Comparison of ENCODE assay signal across 8 cellular contexts in genomic region chr16:4372578-4373355, GRCh38. TPM values are rescaled to one million over a fixed set of nuclear protein-coding genes. Genes with fewer than 3 reads are reported as not detected.
A peak's percentile ranks its signal among the peaks of the same experiment; 100 is the strongest.
DNase-seq lines count a peak whose midpoint lies in the region; ATAC-seq, FAIRE-seq and TF ChIP-seq lines count a peak whose summit lies in the region.

No MANE protein-coding gene starts in this region.

- no TSS peak for BruUV-seq in GM12878 (replicated peaks; lab: Mats Ljungman, UMichigan)

- CTCF ChIA-PET in CD8-positive, alpha-beta T cell (lab: Charles Lee), result interaction anchor here (0.6 kb wide), 1 partner anchor 281 kb away, joined by 3 read pairs; no protein-coding TSS in a partner anchor
- CTCF ChIA-PET in GM12878 (lab: Yijun Ruan, JAX), result interaction anchor here (1.3 kb wide), 2 partner anchors 21 to 30 kb away, joined by 3 read pairs; partner anchors contain the start of gene PAM16

- no peak overlapping the region for H3K27ac Mint-ChIP-seq in CD8-positive, alpha-beta T cell
- H3K27ac Mint-ChIP-seq in type B pancreatic cell, result no peak overlapping the region

- no peaks in the 10 kb centered on the region for H3K27me3 ChIP-seq in CD8-positive, alpha-beta T cell (ENCODE audit: insufficient read depth, low read length)
- H3K27me3 ChIP-seq in GM12878 (replicated peaks in 1 of 2; ENCODE audit: control insufficient read depth in 2 of 2, insufficient read depth in 2 of 2, low read length in 1 of 2), result no peaks in the 10 kb centered on the region

- H3K4me2 ChIP-seq in GM12878 (ENCODE audit: control insufficient read depth, insufficient read depth), result peak overlapping the region; percentile 82

- SMC1A ChIA-PET in GM12878 (lab: Charles Lee; ENCODE audit: uncharacterized antibody, unreplicated experiment), result no interaction called here

- TF ChIP-seq EP300 in GM12878 (IDR thresholded peaks at IDR 0.05; ENCODE audit: borderline replicate concordance in 1 of 2, control insufficient read depth in 1 of 2, low read depth in 2 of 2, low read length in 2 of 2), result no peak

- DNase-seq in CD8-positive, alpha-beta T cell, result no peak
- DNase-seq in NCI-H1105 (lab: John Stamatoyannopoulos, UW) (peak; percentile 45), GM12878 (ENCODE audit: low read depth, low spot score) (no peak), left kidney (ENCODE audit: low read depth, low spot score) (peak; percentile 53), type B pancreatic cell (ENCODE audit: extremely low spot score, unreplicated experiment) (no peak), SW480 (ENCODE audit: low spot score) (no peak)
- no peak for DNase-seq in activated CD4-positive, alpha-beta T cell treated with anti-CD3 and anti-CD28 coated beads, Interleukin-2, amount 50 U/mL, for 48 hours

- no peak for TF ChIP-seq CTCF in CD8-positive, alpha-beta T cell (IDR thresholded peaks at IDR 0.05)
- TF ChIP-seq CTCF in GM12878 (IDR thresholded peaks at IDR 0.05 in 2 of 3, conservative IDR thresholded peaks at IDR 0.05 in 1 of 3; ENCODE audit: control insufficient read depth in 2 of 3, extremely low read depth in 1 of 3, insufficient read depth in 1 of 3, low read depth in 3 of 3, low read length in 3 of 3) (no peak), type B pancreatic cell (conservative IDR thresholded peaks at IDR 0.05) (no peak)

- POLR2A ChIA-PET in CD8-positive, alpha-beta T cell (lab: Charles Lee), result no interaction called here
- POLR2A ChIA-PET in GM12878 (lab: Charles Lee), result no interaction called here

- H3K9me3 ChIP-seq in CD8-positive, alpha-beta T cell (ENCODE audit: low read length), result no peaks in the 10 kb centered on the region
- no peaks in the 10 kb centered on the region for H3K9me3 ChIP-seq in GM12878 (replicated peaks; ENCODE audit: control insufficient read depth, insufficient read depth, low read length)

- no peaks in the 10 kb centered on the region for H3K9me3 Mint-ChIP-seq in CD8-positive, alpha-beta T cell
- no peaks in the 10 kb centered on the region for H3K9me3 Mint-ChIP-seq in type B pancreatic cell

- H3K27me3 Mint-ChIP-seq in CD8-positive, alpha-beta T cell (ENCODE audit: low read depth), result no peaks in the 10 kb centered on the region
- no peaks in the 10 kb centered on the region for H3K27me3 Mint-ChIP-seq in type B pancreatic cell

- WGBS in GM12878 (ENCODE audit: insufficient coverage, insufficient replicate concordance, low lambda C conversion rate, missing lambda C conversion rate), result 81% methylated on average over 10 of the region's 10 CpGs

- RAD21 ChIA-PET in GM12878 (lab: Charles Lee; ENCODE audit: unreplicated experiment), result no interaction called here

- H3K27ac ChIP-seq in CD8-positive, alpha-beta T cell (ENCODE audit: low read depth, low read length), result no peak overlapping the region
- H3K27ac ChIP-seq in GM12878 (ENCODE audit: control insufficient read depth, insufficient read depth), result no peak overlapping the region

- H3K4me1 Mint-ChIP-seq in CD8-positive, alpha-beta T cell (ENCODE audit: low read depth), result peaks cover 22% of the 10 kb centered on the region
- H3K4me1 Mint-ChIP-seq in type B pancreatic cell (ENCODE audit: unreplicated experiment), result peaks cover 21% of the 10 kb centered on the region

- FAIRE-seq in GM12878 (lab: Jason Lieb, UNC), result no peak

- peaks cover 5% of the 10 kb centered on the region for H4K20me1 ChIP-seq in GM12878 (ENCODE audit: control insufficient read depth, insufficient read depth)

- ATAC-seq in CD8-positive, alpha-beta T cell, result no peak
- ATAC-seq in GM12878 (peak; percentile 17), HG02763 (IDR thresholded peaks at IDR 0.05; ENCODE audit: unreplicated experiment) (no peak)

- peaks cover 5% of the 10 kb centered on the region for H3K36me3 Mint-ChIP-seq in CD8-positive, alpha-beta T cell
- H3K36me3 Mint-ChIP-seq in type B pancreatic cell, result no peaks in the 10 kb centered on the region

- H3K4me3 Mint-ChIP-seq in CD8-positive, alpha-beta T cell, result peak overlapping the region; percentile 84
- peak overlapping the region; percentile 89 for H3K4me3 Mint-ChIP-seq in type B pancreatic cell

- TF ChIP-seq POLR2A in GM12878 (IDR thresholded peaks at IDR 0.05; ENCODE audit: low read depth, low read length), result no peak

- H2AFZ ChIP-seq in GM12878 (ENCODE audit: control insufficient read depth, low read depth, low read length), result no peak overlapping the region

- no peak for TF ChIP-seq RAD21 in GM12878 (IDR thresholded peaks at IDR 0.05; ENCODE audit: insufficient read depth, low read depth, low read length)

- no peak overlapping the region for H3K9ac ChIP-seq in GM12878 (ENCODE audit: control insufficient read depth, insufficient read depth, low read length)

- intact Hi-C loops in CD8-positive, alpha-beta T cell (cut with DNase I, micrococcal nuclease), result loop anchor here in 1 of 2 experiments (2.0 kb wide), 1 partner anchor 44 kb away; the partner anchor contains the start of gene CORO7
- intact Hi-C loops in GM12878 (cut with micrococcal nuclease; ENCODE audit: unreplicated experiment), result no loop called here

- H3K79me2 ChIP-seq in GM12878 (ENCODE audit: control insufficient read depth, insufficient read depth, low read length), result no peaks in the 10 kb centered on the region

- in situ Hi-C loops in GM12878 (cut with MboI), result no loop called here

- H3K4me1 ChIP-seq in CD8-positive, alpha-beta T cell (ENCODE audit: insufficient read depth, low read length), result peaks cover 19% of the 10 kb centered on the region
- H3K4me1 ChIP-seq in GM12878 (ENCODE audit: control insufficient read depth, insufficient read depth, low read length), result no peaks in the 10 kb centered on the region

- no peaks in the 10 kb centered on the region for H3K36me3 ChIP-seq in CD8-positive, alpha-beta T cell (ENCODE audit: insufficient read depth, low read length)
- peaks cover 0 to 3% of the 10 kb centered on the region in 2 experiments; a peak in 2 of 4 replicates for H3K36me3 ChIP-seq in GM12878 (ENCODE audit: control insufficient read depth in 2 of 2, insufficient read depth in 2 of 2, low read length in 1 of 2)

- H3K4me3 ChIP-seq in CD8-positive, alpha-beta T cell (ENCODE audit: low read depth, low read length), result peak overlapping the region; percentile 54
- H3K4me3 ChIP-seq in GM12878, result no peak overlapping the region

RNA-seq across cellular contexts. Expression of gene VASN, which starts 1.1 kb away (rescaled TPM):
- under 1 TPM; 0.57 to 0.83 TPM for total RNA-seq in CD8-positive, alpha-beta T cell
- not detected in 2 replicates for total RNA-seq in GM12878 (2013; cell fraction: nucleolus; rRNA removed)
- total RNA-seq in GM12878 (2014; rRNA removed) (not detected in 2 replicates), GM12878 (2014; rRNA removed; fragmentation: Illumina TruSeq; extraction: Trizol) (not detected in 2 replicates), GM12878 (2021) (0.10 TPM in 1 of 2 replicates, not detected in the other), type B pancreatic cell (ENCODE audit: low replicate concordance) (9.7 and 29.0 TPM in 2 replicates)
- polyA plus RNA-seq in GM12878 (2011; ENCODE audit: low read depth), result 0.08 TPM
- polyA plus RNA-seq in GM12878 (2011; rRNA removed) (not detected in 2 replicates), GM12878 (2014; fragmentation: Illumina TruSeq; extraction: Trizol) (not detected in 2 replicates), GM12878 (2014; fragmentation: Nextera tagmentation; extraction: Ambion mirVana) (under 1 TPM in 1 of 2 experiments, not detected in 1; 0.02 TPM), GM12878 (2014; rRNA removed) (not detected in 2 replicates), GM12878 (2016; fragmentation: Nextera tagmentation; extraction: Ambion mirVana) (under 1 TPM; 0.18 to 0.19 TPM)
- polyA plus RNA-seq in GM12878 (2011; cell fraction: cytosol; rRNA removed), result not detected in 2 replicates
- polyA plus RNA-seq in GM12878 (2011; cell fraction: nucleus; rRNA removed), result not detected in 2 replicates
- 0.24 and 0.27 TPM in 2 replicates for polyA plus RNA-seq in GM12878 (2012)
- polyA minus RNA-seq in GM12878 (2011; rRNA and poly(A)+ RNA removed), result not detected in 2 replicates
- not detected in 2 replicates for polyA minus RNA-seq in GM12878 (2011; cell fraction: cytosol; rRNA and poly(A)+ RNA removed)
- not detected in 2 replicates for polyA minus RNA-seq in GM12878 (2011; cell fraction: nucleus; rRNA and poly(A)+ RNA removed)

RNA-seq across cellular contexts. Expression of gene PAM16, which starts 21.6 kb away (rescaled TPM):
- total RNA-seq in CD8-positive, alpha-beta T cell, result 10 to 100 TPM; 30.9 to 31.4 TPM
- total RNA-seq in GM12878 (2013; cell fraction: nucleolus; rRNA removed), result 21.2 and 24.9 TPM in 2 replicates
- total RNA-seq in GM12878 (2014; rRNA removed) (50.2 and 55.4 TPM in 2 replicates), GM12878 (2014; rRNA removed; fragmentation: Illumina TruSeq; extraction: Trizol) (17.8 and 18.5 TPM in 2 replicates), GM12878 (2021) (54.9 and 61.6 TPM in 2 replicates), type B pancreatic cell (ENCODE audit: low replicate concordance) (30.5 and 39.3 TPM in 2 replicates)
- 39.3 TPM for polyA plus RNA-seq in GM12878 (2011; ENCODE audit: low read depth)
- polyA plus RNA-seq in GM12878 (2011; rRNA removed) (22.5 and 32.8 TPM in 2 replicates), GM12878 (2014; fragmentation: Illumina TruSeq; extraction: Trizol) (8.4 and 20.7 TPM in 2 replicates), GM12878 (2014; fragmentation: Nextera tagmentation; extraction: Ambion mirVana) (10 to 100 TPM; 20.8 to 48.1 TPM), GM12878 (2014; rRNA removed) (94.3 and 100 TPM in 2 replicates), GM12878 (2016; fragmentation: Nextera tagmentation; extraction: Ambion mirVana) (10 to 100 TPM; 72.8 to 78.7 TPM)
- 58.1 and 79.3 TPM in 2 replicates for polyA plus RNA-seq in GM12878 (2011; cell fraction: cytosol; rRNA removed)
- polyA plus RNA-seq in GM12878 (2011; cell fraction: nucleus; rRNA removed), result 47.2 and 67.5 TPM in 2 replicates
- polyA plus RNA-seq in GM12878 (2012), result 37.2 and 40.1 TPM in 2 replicates
- polyA minus RNA-seq in GM12878 (2011; rRNA and poly(A)+ RNA removed), result 8.5 and 14.6 TPM in 2 replicates
- 7.2 and 14.3 TPM in 2 replicates for polyA minus RNA-seq in GM12878 (2011; cell fraction: cytosol; rRNA and poly(A)+ RNA removed)
- polyA minus RNA-seq in GM12878 (2011; cell fraction: nucleus; rRNA and poly(A)+ RNA removed), result 5.3 and 10.8 TPM in 2 replicates

RNA-seq across cellular contexts. Expression of gene CORO7, which starts 43.6 kb away (rescaled TPM):
- total RNA-seq in CD8-positive, alpha-beta T cell, result 100 to 1,000 TPM; 950 to 991 TPM
- total RNA-seq in GM12878 (2013; cell fraction: nucleolus; rRNA removed), result 187 and 203 TPM in 2 replicates
- total RNA-seq in GM12878 (2014; rRNA removed) (43.2 and 56.5 TPM in 2 replicates), GM12878 (2014; rRNA removed; fragmentation: Illumina TruSeq; extraction: Trizol) (18.9 and 19.0 TPM in 2 replicates), GM12878 (2021) (89.2 and 91.7 TPM in 2 replicates), type B pancreatic cell (ENCODE audit: low replicate concordance) (32.3 and 41.4 TPM in 2 replicates)
- polyA plus RNA-seq in GM12878 (2011; ENCODE audit: low read depth), result 17.8 TPM
- polyA plus RNA-seq in GM12878 (2011; rRNA removed) (11.9 and 40.0 TPM in 2 replicates), GM12878 (2014; fragmentation: Illumina TruSeq; extraction: Trizol) (6.0 and 17.2 TPM in 2 replicates), GM12878 (2014; fragmentation: Nextera tagmentation; extraction: Ambion mirVana) (under 1 TPM; 0.64 to 0.84 TPM), GM12878 (2014; rRNA removed) (65.8 and 76.0 TPM in 2 replicates), GM12878 (2016; fragmentation: Nextera tagmentation; extraction: Ambion mirVana) (10 to 100 TPM; 47.4 to 49.1 TPM)
- 37.9 and 44.2 TPM in 2 replicates for polyA plus RNA-seq in GM12878 (2011; cell fraction: cytosol; rRNA removed)
- 362 and 561 TPM in 2 replicates for polyA plus RNA-seq in GM12878 (2011; cell fraction: nucleus; rRNA removed)
- polyA plus RNA-seq in GM12878 (2012), result 49.8 and 53.5 TPM in 2 replicates
- 32.8 and 55.7 TPM in 2 replicates for polyA minus RNA-seq in GM12878 (2011; rRNA and poly(A)+ RNA removed)
- polyA minus RNA-seq in GM12878 (2011; cell fraction: cytosol; rRNA and poly(A)+ RNA removed), result 61.5 and 64.5 TPM in 2 replicates
- 68.3 and 121 TPM in 2 replicates for polyA minus RNA-seq in GM12878 (2011; cell fraction: nucleus; rRNA and poly(A)+ RNA removed)

RNA-seq across cellular contexts. Expression of gene DNAJA3, which starts 52.9 kb away (rescaled TPM):
- 10 to 100 TPM; 13.8 to 17.4 TPM for total RNA-seq in CD8-positive, alpha-beta T cell
- total RNA-seq in GM12878 (2013; cell fraction: nucleolus; rRNA removed), result 60.1 and 70.0 TPM in 2 replicates
- total RNA-seq in GM12878 (2014; rRNA removed) (76.3 and 83.5 TPM in 2 replicates), GM12878 (2014; rRNA removed; fragmentation: Illumina TruSeq; extraction: Trizol) (51.7 and 55.6 TPM in 2 replicates), GM12878 (2021) (56.4 and 65.9 TPM in 2 replicates), type B pancreatic cell (ENCODE audit: low replicate concordance) (43.9 and 46.5 TPM in 2 replicates)
- polyA plus RNA-seq in GM12878 (2011; ENCODE audit: low read depth), result 14.5 TPM
- polyA plus RNA-seq in GM12878 (2011; rRNA removed) (40.8 and 43.1 TPM in 2 replicates), GM12878 (2014; fragmentation: Illumina TruSeq; extraction: Trizol) (29.4 and 51.3 TPM in 2 replicates), GM12878 (2014; fragmentation: Nextera tagmentation; extraction: Ambion mirVana) (10 to 100 TPM in 1 of 2 experiments, 1 to 10 TPM in 1; 8.4 to 20.4 TPM), GM12878 (2014; rRNA removed) (77.4 and 80.1 TPM in 2 replicates), GM12878 (2016; fragmentation: Nextera tagmentation; extraction: Ambion mirVana) (100 to 1,000 TPM; 124 to 141 TPM)
- polyA plus RNA-seq in GM12878 (2011; cell fraction: cytosol; rRNA removed), result 45.7 and 57.3 TPM in 2 replicates
- polyA plus RNA-seq in GM12878 (2011; cell fraction: nucleus; rRNA removed), result 77.1 and 83.1 TPM in 2 replicates
- 26.9 and 35.4 TPM in 2 replicates for polyA plus RNA-seq in GM12878 (2012)
- 27.5 and 30.2 TPM in 2 replicates for polyA minus RNA-seq in GM12878 (2011; rRNA and poly(A)+ RNA removed)
- polyA minus RNA-seq in GM12878 (2011; cell fraction: cytosol; rRNA and poly(A)+ RNA removed), result 12.6 and 13.5 TPM in 2 replicates
- polyA minus RNA-seq in GM12878 (2011; cell fraction: nucleus; rRNA and poly(A)+ RNA removed), result 21.3 and 42.6 TPM in 2 replicates

RNA-seq across cellular contexts. Expression of gene GLIS2, which starts 56.9 kb away (rescaled TPM):
- not detected for total RNA-seq in CD8-positive, alpha-beta T cell
- 1.1 and 1.2 TPM in 2 replicates for total RNA-seq in GM12878 (2013; cell fraction: nucleolus; rRNA removed)
- total RNA-seq in GM12878 (2014; rRNA removed), result 0.06 TPM in 1 of 2 replicates, not detected in the other
- total RNA-seq in GM12878 (2014; rRNA removed; fragmentation: Illumina TruSeq; extraction: Trizol), result not detected in 2 replicates
- total RNA-seq in GM12878 (2021), result 0.51 and 0.61 TPM in 2 replicates
- 0.16 TPM for polyA plus RNA-seq in GM12878 (2011; ENCODE audit: low read depth)
- 0.37 and 0.64 TPM in 2 replicates for polyA plus RNA-seq in GM12878 (2011; rRNA removed)
- polyA plus RNA-seq in GM12878 (2011; cell fraction: cytosol; rRNA removed), result 1.1 and 1.5 TPM in 2 replicates
- 5.1 and 6.2 TPM in 2 replicates for polyA plus RNA-seq in GM12878 (2011; cell fraction: nucleus; rRNA removed)
- polyA plus RNA-seq in GM12878 (2012), result 0.67 and 0.83 TPM in 2 replicates
- polyA plus RNA-seq in GM12878 (2014; fragmentation: Illumina TruSeq; extraction: Trizol), result 0.03 TPM in 1 of 2 replicates, not detected in the other
- not detected for polyA plus RNA-seq in GM12878 (2014; fragmentation: Nextera tagmentation; extraction: Ambion mirVana)
- 0.14 and 0.25 TPM in 2 replicates for polyA plus RNA-seq in GM12878 (2014; rRNA removed)
- under 1 TPM in 1 of 2 experiments, not detected in 1; 0.21 TPM for polyA plus RNA-seq in GM12878 (2016; fragmentation: Nextera tagmentation; extraction: Ambion mirVana)
- 0.88 and 2.1 TPM in 2 replicates for polyA minus RNA-seq in GM12878 (2011; rRNA and poly(A)+ RNA removed)
- polyA minus RNA-seq in GM12878 (2011; cell fraction: cytosol; rRNA and poly(A)+ RNA removed), result 2.7 and 3.5 TPM in 2 replicates
- polyA minus RNA-seq in GM12878 (2011; cell fraction: nucleus; rRNA and poly(A)+ RNA removed), result 0.73 and 1.6 TPM in 2 replicates
- total RNA-seq in type B pancreatic cell (ENCODE audit: low replicate concordance), result 13.1 and 23.0 TPM in 2 replicates

Comparison
In these comparisons a context has a peak if more than half of its experiments do, and no peak if none do; other contexts are left out.
1. DNase-seq: peak in NCI-H1105 (single experiment) and left kidney (single experiment); none in CD8-positive, alpha-beta T cell (0 of 7), GM12878 (single experiment), type B pancreatic cell (single experiment), activated CD4-positive, alpha-beta T cell treated with anti-CD3 and anti-CD28 coated beads, Interleukin-2, amount 50 U/mL, for 48 hours (0 of 2) and SW480 (single experiment).
2. RNA of gene CORO7, which starts 43.6 kb away (total RNA-seq): 950 to 991 TPM in CD8-positive, alpha-beta T cell; 18.9 to 203 TPM in GM12878 and 32.3 to 41.4 TPM in type B pancreatic cell; every median in the first group is over 4 times any median in the second.